In the genomic region with DNA sequence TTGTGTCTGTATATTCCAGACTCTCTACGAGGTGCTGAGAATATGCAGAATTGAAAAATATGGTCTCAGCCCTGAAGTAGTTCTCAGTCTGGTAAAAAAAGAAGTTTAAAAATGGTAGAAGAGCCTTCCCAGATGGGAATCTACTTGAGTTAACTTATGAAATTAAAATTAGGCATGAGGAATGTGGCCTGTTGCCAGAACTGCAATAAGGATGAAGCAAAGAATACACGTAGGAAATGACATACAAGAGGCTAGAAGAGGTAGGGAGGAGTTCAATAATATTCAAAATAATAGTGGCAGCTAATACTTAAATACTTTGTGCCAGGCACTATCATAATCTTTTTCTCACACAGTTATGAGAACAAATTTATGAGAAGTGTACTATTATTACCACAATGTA, we compare ENCODE assay signal across 16 cellular contexts. TPM values are rescaled to one million over a fixed set of nuclear protein-coding genes. Genes with fewer than 3 reads are reported as not detected.
DNase-seq lines count a peak whose midpoint lies in the region; ATAC-seq and TF ChIP-seq lines count a peak whose summit lies in the region.
"Had no signal": no experiment of that assay in that cellular context is flagged by ENCODE, and none has a peak within 500 bp of the region (broad histone marks: within the 10 kb centered on the region; RNA-seq: fewer than 3 reads in every experiment).

No MANE protein-coding gene starts in this region.

- no peak for ATAC-seq in DND-41 (ENCODE audit: insufficient read depth, low read depth)
- ATAC-seq: stimulated activated effector memory CD8-positive, alpha-beta T cell treated with anti-CD3 and anti-CD28 coated beads, Interleukin-12 subunit alpha, Interleukin-12 subunit beta, amount 100 ng/mL, for 72 hours had no signal

- H3K4me1 ChIP-seq in DND-41 (ENCODE audit: insufficient read depth, low read length), result peaks cover 59% of the 10 kb centered on the region
- no peaks in the 10 kb centered on the region; the same call in 1 of the 2 replicates for H3K4me1 ChIP-seq in BE2C
- H3K4me1 ChIP-seq: esophagus muscularis mucosa, SJCRH30 had no signal

- H3K36me3 ChIP-seq in DND-41 (ENCODE audit: insufficient read depth, low read length) (peaks cover 84% of the 10 kb centered on the region), brain microvascular endothelial cell (replicated peaks) (no peaks in the 10 kb centered on the region), BE2C (peaks cover 50% of the 10 kb centered on the region)
- H3K36me3 ChIP-seq: esophagus muscularis mucosa had no signal

- H3K27me3 ChIP-seq in DND-41 (ENCODE audit: insufficient read depth, low read length, poor library complexity) (no peaks in the 10 kb centered on the region), brain microvascular endothelial cell (replicated peaks) (no peaks in the 10 kb centered on the region), BE2C (no peaks in the 10 kb centered on the region)
- H3K27me3 ChIP-seq: SJCRH30 had no signal

- DNase-seq in DND-41 (no peak), NCI-H446 treated with DMSO at 0.1 percent for 48 hours (lab: John Stamatoyannopoulos, UW) (peak; percentile 14), brain microvascular endothelial cell (peak; percentile 11), myocyte (ENCODE audit: low read depth) (peak; percentile 23), BE2C (no peak), UCSD-AML1 (lab: John Stamatoyannopoulos, UW; ENCODE audit: unreplicated experiment) (no peak), OCI-M1 (lab: John Stamatoyannopoulos, UW) (no peak)
- DNase-seq: CD8-positive, alpha-beta memory T cell; MV-4-11; NCI-H2171; SJCRH30; trophoblast cell had no signal

- H3K9me3 ChIP-seq in DND-41 (ENCODE audit: insufficient read depth, low read length, severe bottlenecking) (no peaks in the 10 kb centered on the region), BE2C (no peaks in the 10 kb centered on the region)
- H3K9me3 ChIP-seq: esophagus muscularis mucosa, SJCRH30 had no signal

- peak overlapping the region; percentile 88 for H3K4me2 ChIP-seq in DND-41 (ENCODE audit: insufficient read depth, low read length)

- H3K79me2 ChIP-seq in DND-41 (ENCODE audit: insufficient read depth, low read length), result peaks cover 91% of the 10 kb centered on the region

- H3K9ac ChIP-seq in DND-41 (ENCODE audit: low read depth, low read length), result no peak overlapping the region

- no peak overlapping the region for H2AFZ ChIP-seq in DND-41 (ENCODE audit: low read depth, low read length)

- H3K27ac ChIP-seq in DND-41 (ENCODE audit: low read length) (no peak overlapping the region), brain microvascular endothelial cell (no peak overlapping the region)
- H3K27ac ChIP-seq: coronary artery, esophagus muscularis mucosa, SJCRH30 had no signal

- peaks cover 10% of the 10 kb centered on the region; the same call in 1 of the 2 replicates for H4K20me1 ChIP-seq in DND-41 (ENCODE audit: insufficient read depth, low read length)

- TF ChIP-seq CTCF in DND-41 (IDR thresholded peaks at IDR 0.05; ENCODE audit: borderline replicate concordance, extremely low read depth, low read length, poor library complexity, severe bottlenecking) (no peak), brain microvascular endothelial cell (IDR thresholded peaks at IDR 0.05; ENCODE audit: low read depth, low read length, missing control alignments) (no peak), BE2C (IDR thresholded peaks at IDR 0.05; ENCODE audit: low read depth, low read length) (no peak)

- H3K4me3 ChIP-seq in DND-41 (ENCODE audit: low read depth in 1 of 2, low read length in 2 of 2), result 0 out of 4 replicates have a peak overlapping the region, but pooled peaks of 1 of the 2 experiments have one; percentile 48
- H3K4me3 ChIP-seq in brain microvascular endothelial cell (ENCODE audit: low read depth, low read length), result no peak overlapping the region
- no peak overlapping the region for H3K4me3 ChIP-seq in BE2C (ENCODE audit: low read depth, low read length)
- H3K4me3 ChIP-seq: coronary artery, esophagus muscularis mucosa, lung, SJCRH30 had no signal

- in situ Hi-C loops in brain microvascular endothelial cell (cut with HindIII; ENCODE audit: low pct_ligation_motif_present, low sequenced_read_pairs), result no loop called here

RNA-seq across cellular contexts. Expression of a gene that starts 6.3 kb away (rescaled TPM):
- total RNA-seq in myocyte, result 0.64 and 0.73 TPM in 2 replicates
- polyA plus RNA-seq in myocyte (2012), result 0.06 TPM
- 3.2 TPM for polyA plus RNA-seq in BE2C (2012; ENCODE audit: insufficient read depth, insufficient read length, low read depth)

Comparison
In these comparisons a context has a peak if more than half of its experiments do, and no peak if none do; other contexts are left out.
1. DNase-seq: peak in NCI-H446 treated with DMSO at 0.1 percent for 48 hours (single experiment), brain microvascular endothelial cell (single experiment) and myocyte (single experiment); none in DND-41 (single experiment), BE2C (single experiment), UCSD-AML1 (single experiment) and OCI-M1 (single experiment).